8 cellular contexts compared by ENCODE assay signal in the genomic region with DNA sequence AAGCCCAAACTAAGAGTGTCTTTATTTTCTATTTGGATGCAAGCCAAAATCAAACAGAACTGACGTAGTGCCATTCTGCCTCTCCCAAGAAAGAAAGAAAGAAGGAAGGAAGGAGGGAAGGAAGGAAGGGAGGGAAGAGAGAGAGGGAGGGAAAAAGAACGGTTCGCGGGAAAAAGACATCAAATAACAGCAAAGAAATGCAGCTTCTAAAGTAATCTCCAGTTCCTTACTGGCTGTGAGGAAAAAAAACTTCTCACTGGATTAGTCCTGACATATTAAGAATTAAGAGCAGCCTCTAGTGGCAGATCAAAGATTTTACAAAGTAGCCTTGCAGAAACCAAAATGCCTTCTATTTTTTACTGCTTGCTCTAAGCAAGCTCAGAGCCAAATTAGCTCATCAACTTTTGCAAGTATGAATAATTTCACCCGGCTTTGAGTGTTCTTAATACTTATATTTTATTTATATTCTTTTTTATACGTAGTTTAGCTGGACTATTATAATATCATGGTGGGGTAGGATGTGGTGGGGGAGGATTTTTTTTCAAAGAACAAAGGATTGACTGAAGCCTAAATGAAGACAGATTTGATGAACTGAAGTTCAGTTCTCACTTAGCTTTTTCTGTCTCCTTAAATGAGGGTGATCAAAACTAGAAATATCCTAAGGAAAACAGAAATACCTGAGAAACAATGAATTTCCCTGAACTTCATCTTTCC. TPM values are rescaled to one million over a fixed set of nuclear protein-coding genes. Genes with fewer than 3 reads are reported as not detected.
DNase-seq lines count a peak whose midpoint lies in the region; ATAC-seq, FAIRE-seq and TF ChIP-seq lines count a peak whose summit lies in the region.

No MANE protein-coding gene starts in this region.

- H3K9me3 ChIP-seq in A549 (no peaks in the 10 kb centered on the region), SK-N-SH (no peaks in the 10 kb centered on the region), gastroesophageal sphincter (no peaks in the 10 kb centered on the region), tibial nerve (no peaks in the 10 kb centered on the region)

- WGBS in A549 (ENCODE audit: missing lambda C conversion rate) = 5% methylated on average over 6 of the region's 6 CpGs
- 6% methylated on average over 6 of the region's 6 CpGs for WGBS in SK-N-SH (ENCODE audit: low lambda C conversion rate)
- 0 to 5% methylated on average over 3 to 6 of the region's 6 CpGs for WGBS in gastroesophageal sphincter (ENCODE audit: low coverage in 1 of 2), 2 donors
- WGBS in tibial nerve, 2 donors = 5 to 8% methylated on average over 6 of the region's 6 CpGs

- H3K27me3 ChIP-seq in H7 (ENCODE audit: control insufficient read depth, insufficient read depth, low read length) (no peaks in the 10 kb centered on the region), SK-N-SH (ENCODE audit: insufficient read depth) (peaks cover 10% of the 10 kb centered on the region; the same call in 1 of the 2 replicates), gastroesophageal sphincter (no peaks in the 10 kb centered on the region), tibial nerve (no peaks in the 10 kb centered on the region)

- H3K4me1 ChIP-seq in A549 (no peaks in the 10 kb centered on the region), SK-N-SH (ENCODE audit: control insufficient read depth in 1 of 2, insufficient read depth in 2 of 2, low read depth in 1 of 2, low read length in 1 of 2) (no peaks in the 10 kb centered on the region), gastroesophageal sphincter (peaks cover 0 to 5% (median 0%) of the 10 kb centered on the region in 3 donors), tibial nerve (peaks cover 0 to 6% (median 0%) of the 10 kb centered on the region in 4 donors)

- TF ChIP-seq CTCF in A549 (IDR thresholded peaks at IDR 0.05) = peak; percentile 57
- TF ChIP-seq CTCF in SK-N-SH (IDR thresholded peaks at IDR 0.05) = peak; percentile 56
- TF ChIP-seq CTCF in gastroesophageal sphincter (IDR thresholded peaks at IDR 0.05) = peak; percentile 9 to 62 (median 40)
- peak in 4 of 5 experiments; percentile 13 to 39 (median 30) for TF ChIP-seq CTCF in tibial nerve (IDR thresholded peaks at IDR 0.05)

- CTCF ChIA-PET in A549 (lab: Yijun Ruan, JAX) (interaction anchor here (0.9 to 1.4 kb wide), 7 partner anchors 9 to 588 kb away, joined by 3 to 6 read pairs (median 4); no protein-coding TSS in a partner anchor), SK-N-SH (lab: Yijun Ruan, JAX) (interaction anchor here (0.7 to 1.2 kb wide), 2 partner anchors 56 to 587 kb away, joined by 3 read pairs; no protein-coding TSS in a partner anchor)

- H3K27ac ChIP-seq in A549 = no peak overlapping the region
- H3K27ac ChIP-seq in SK-N-SH (ENCODE audit: low read depth in 2 of 2, low read length in 1 of 2) = no peak overlapping the region
- H3K27ac ChIP-seq in gastroesophageal sphincter = no peak overlapping the region
- H3K27ac ChIP-seq in tibial nerve = no peak overlapping the region

- H3K4me3 ChIP-seq in A549 (no peak overlapping the region; the same call in 2 of the 3 replicates), H7 (ENCODE audit: insufficient read depth, low read depth, low read length) (no peak overlapping the region), SK-N-SH (ENCODE audit: low read depth in 2 of 2, low read length in 1 of 2) (no peak overlapping the region), gastroesophageal sphincter (no peak overlapping the region), tibial nerve (peak overlapping the region in 1 of 4 donors; percentile 29)

- ATAC-seq in A549 (peak; percentile 83 to 90), gastroesophageal sphincter (peak; percentile 60), GM18868 (IDR thresholded peaks at IDR 0.05; ENCODE audit: unreplicated experiment) (no peak)

- TF ChIP-seq EP300 in A549 (IDR thresholded peaks at IDR 0.05) = no peak
- no peak for TF ChIP-seq EP300 in SK-N-SH (IDR thresholded peaks at IDR 0.05; ENCODE audit: borderline replicate concordance in 1 of 2, low read depth in 1 of 2, low read length in 1 of 2)
- TF ChIP-seq EP300 in gastroesophageal sphincter (IDR thresholded peaks at IDR 0.05) = no peak
- no peak for TF ChIP-seq EP300 in tibial nerve (IDR thresholded peaks at IDR 0.05)

- FAIRE-seq in A549 (lab: Jason Lieb, UNC) = no peak

- no peaks in the 10 kb centered on the region for H3K79me2 ChIP-seq in SK-N-SH (ENCODE audit: insufficient read depth)

- TF ChIP-seq RAD21 in A549 (conservative IDR thresholded peaks at IDR 0.05 in 1 of 2, IDR thresholded peaks at IDR 0.05 in 1 of 2) (peak; percentile 44 to 52; a peak in 4 of 5 replicates), SK-N-SH (IDR thresholded peaks at IDR 0.05; ENCODE audit: low read length) (peak; percentile 14; the same call in 1 of the 2 replicates)

- POLR2A ChIA-PET in A549 (lab: Yijun Ruan, JAX) = no interaction called here
- POLR2A ChIA-PET in SK-N-SH (lab: Yijun Ruan, JAX) = interaction anchor here (0.6 kb wide), 1 partner anchor 569 kb away, joined by 3 read pairs; no protein-coding TSS in a partner anchor

- DNase-seq in A549 (ENCODE audit: low read depth in 1 of 2, low spot score in 1 of 2) (peak; percentile 45 to 52), H7 (peak; percentile 69), SK-N-SH (peak; percentile 37), tibial nerve (ENCODE audit: low spot score in 2 of 2) (no peak), UCSD-AML1 (lab: John Stamatoyannopoulos, UW; ENCODE audit: unreplicated experiment) (no peak), NCI-H345 (lab: John Stamatoyannopoulos, UW) (no peak)

- H2AFZ ChIP-seq in SK-N-SH (ENCODE audit: low read depth) = no peak overlapping the region

- TF ChIP-seq POLR2A in A549 (IDR thresholded peaks at IDR 0.05; ENCODE audit: low read length) (no peak), gastroesophageal sphincter (IDR thresholded peaks at IDR 0.05) (no peak), tibial nerve (IDR thresholded peaks at IDR 0.05) (no peak)

- no peaks in the 10 kb centered on the region for H3F3A ChIP-seq in SK-N-SH (replicated peaks; ENCODE audit: insufficient read depth)

- H3K36me3 ChIP-seq in H7 (replicated peaks; ENCODE audit: control insufficient read depth, insufficient read depth, low read length) = no peaks in the 10 kb centered on the region
- H3K36me3 ChIP-seq in SK-N-SH (replicated peaks in 1 of 2; ENCODE audit: control insufficient read depth in 1 of 2, insufficient read depth in 2 of 2, low read length in 1 of 2) = no peaks in the 10 kb centered on the region
- H3K36me3 ChIP-seq in gastroesophageal sphincter = no peaks in the 10 kb centered on the region
- no peaks in the 10 kb centered on the region for H3K36me3 ChIP-seq in tibial nerve

- no peaks in the 10 kb centered on the region for H3K9me2 ChIP-seq in SK-N-SH

- peak overlapping the region; percentile 72 for H3K4me2 ChIP-seq in A549
- H3K4me2 ChIP-seq in SK-N-SH = peak overlapping the region; percentile 39; the same call in 1 of the 2 replicates

- no peaks in the 10 kb centered on the region for H4K20me1 ChIP-seq in SK-N-SH (ENCODE audit: insufficient read depth)

- no peak overlapping the region for H3K9ac ChIP-seq in SK-N-SH

TF ChIP-seq in A549, 52 proteins besides CTCF, POLR2A, EP300 and RAD21:
- TF ChIP-seq SMC3 (IDR thresholded peaks at IDR 0.05) (peak; percentile 26; the same call in 1 of the 3 replicates), RCOR1 (IDR thresholded peaks at IDR 0.05; ENCODE audit: low read depth, low read length) (no peak), CBX8 (IDR thresholded peaks at IDR 0.05) (no peak), HEYL (CRISPR knock-in tag; IDR thresholded peaks at IDR 0.05) (no peak), FOSB (CRISPR knock-in tag; IDR thresholded peaks at IDR 0.05) (no peak)

TF ChIP-seq in SK-N-SH, 30 proteins besides CTCF, POLR2A, EP300 and RAD21:
- TF ChIP-seq CHD2 (IDR thresholded peaks at IDR 0.05; ENCODE audit: low read length, partially characterized antibody) (no peak), PBX3 (IDR thresholded peaks at IDR 0.05) (peak; percentile 52)

RNA-seq across cellular contexts. Expression of gene PITX2, which starts 36.6 kb away (rescaled TPM):
- polyA plus RNA-seq in A549 (2011; rRNA removed) = 0.83 and 1.1 TPM in 2 replicates
- 1.0 and 1.3 TPM in 2 replicates for polyA plus RNA-seq in A549 (2012; cell fraction: cytosol; rRNA removed)
- 1.7 and 2.3 TPM in 2 replicates for polyA plus RNA-seq in A549 (2012; cell fraction: nucleus; rRNA removed)
- polyA plus RNA-seq in A549 (2017; fragmentation: RNase III; extraction: RNeasy Plus Mini Kit Qiagen cat#74134 plus additional on column Dnase treatment) = 1.5 to 2.6 TPM (median 2.2 TPM) in 3 replicates
- 0.78 and 0.99 TPM in 2 replicates for polyA minus RNA-seq in A549 (2011; rRNA and poly(A)+ RNA removed)
- total RNA-seq in H7 (2014; rRNA removed; shearing (Covaris generic)) = 87.1 and 92.3 TPM in 2 replicates
- not detected in 2 replicates for polyA plus RNA-seq in SK-N-SH (2012; rRNA removed)
- polyA plus RNA-seq in SK-N-SH (2012; cell fraction: cytosol; rRNA removed) = not detected in 2 replicates
- polyA plus RNA-seq in SK-N-SH (2012; cell fraction: nucleus; rRNA removed) = not detected in 2 replicates
- total RNA-seq in gastroesophageal sphincter = 10 to 100 TPM in 2 of 4 donors, 1 to 10 TPM in 2; 3.5 to 31.3 (median 18.2) TPM
- total RNA-seq in tibial nerve = not detected

Comparison
In these comparisons a context has a peak if more than half of its experiments do, and no peak if none do; other contexts are left out.
1. DNase-seq: peak in A549 (2 of 2), H7 (single experiment) and SK-N-SH (single experiment); none in tibial nerve (0 of 2), UCSD-AML1 (single experiment) and NCI-H345 (single experiment).
2. RNA of gene PITX2, which starts 36.6 kb away (total RNA-seq): 87.1 to 92.3 TPM in H7 and 3.5 to 31.3 TPM in gastroesophageal sphincter; not detected in tibial nerve; every median in the first group is over 4 times any median in the second.
3. Of the 12 proteins assayed by ChIP-seq in both A549 and SK-N-SH: peak only in A549: SMC3; only in SK-N-SH: PBX3; in both: CTCF and RAD21; in neither: 8.
4. Peak in every context shown above with its lines, with median percentiles within 50 percentile points of each other: CTCF ChIP-seq.